In the genomic region with DNA sequence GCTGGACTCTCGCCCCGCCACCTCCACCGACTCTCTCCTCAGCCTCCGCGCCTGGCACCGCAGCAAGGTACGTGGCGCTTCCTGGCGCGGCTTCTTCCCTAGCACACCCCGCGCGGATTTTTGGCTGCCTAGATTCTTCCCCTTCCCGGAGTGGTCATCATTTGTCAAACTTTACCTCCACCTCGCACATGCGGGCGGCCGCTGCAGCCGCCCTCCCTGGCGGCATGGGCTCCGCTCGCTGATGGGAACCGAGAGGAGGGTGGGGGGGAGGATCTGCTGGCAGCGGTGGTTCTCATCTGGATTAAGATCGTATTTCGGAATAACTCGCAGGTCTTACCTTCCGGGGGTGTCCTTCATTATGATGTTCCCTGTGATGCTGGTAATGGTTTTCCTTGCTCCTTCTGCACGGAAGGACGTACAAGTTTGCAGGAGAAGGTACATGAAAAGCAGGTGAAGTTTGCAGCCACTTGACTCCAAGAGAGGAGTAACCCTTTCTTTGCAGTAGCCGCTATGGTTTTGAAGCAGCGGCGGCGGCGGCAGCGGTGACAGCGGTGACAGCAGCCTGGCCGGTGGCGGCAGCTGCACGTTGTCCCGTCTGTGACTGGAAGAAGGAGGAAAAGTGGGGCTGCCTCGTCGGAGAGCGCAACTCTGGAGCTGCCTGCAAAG, we compare ENCODE assay signal across 8 cellular contexts.
DNase-seq lines count a peak whose midpoint lies in the region; ATAC-seq and TF ChIP-seq lines count a peak whose summit lies in the region.

No MANE protein-coding gene starts in this region.

- 0 out of 2 replicates have a peak, but pooled peaks cover 2% of the 10 kb centered on the region for H3K4me1 ChIP-seq in DND-41 (ENCODE audit: insufficient read depth, low read length)
- H3K4me1 ChIP-seq in GM23248 (ENCODE audit: insufficient read depth) = no peaks in the 10 kb centered on the region
- H3K4me1 ChIP-seq in PC-3 (ENCODE audit: insufficient read depth, low read length) = no peaks in the 10 kb centered on the region
- H3K4me1 ChIP-seq in esophagus (ENCODE audit: control insufficient read depth in 2 of 2, insufficient read depth in 2 of 2, low read length in 1 of 2) = peaks cover 3 to 8% of the 10 kb centered on the region in 2 donors
- H3K4me1 ChIP-seq in CD8-positive, alpha-beta memory T cell (ENCODE audit: insufficient read depth, low read length) = no peaks in the 10 kb centered on the region

- H3K27ac Mint-ChIP-seq in CD8-positive, alpha-beta memory T cell = no peak overlapping the region

- H3K9me3 Mint-ChIP-seq in CD8-positive, alpha-beta memory T cell = peaks cover 6 to 15% (median 11%) of the 10 kb centered on the region in 5 donors

- H3K9me3 ChIP-seq in DND-41 (ENCODE audit: insufficient read depth, low read length, severe bottlenecking) (no peaks in the 10 kb centered on the region), GM23248 (ENCODE audit: low read depth) (no peaks in the 10 kb centered on the region), PC-3 (ENCODE audit: low read length) (no peaks in the 10 kb centered on the region), esophagus (ENCODE audit: control insufficient read depth in 2 of 2, insufficient read depth in 1 of 2, low read depth in 1 of 2, low read length in 1 of 2) (peaks cover 0 to 2% of the 10 kb centered on the region in 2 donors)
- H3K9me3 ChIP-seq in CD8-positive, alpha-beta memory T cell (ENCODE audit: low read length) = no peaks in the 10 kb centered on the region

- peaks cover 2 to 6% (median 4%) of the 10 kb centered on the region in 3 donors for H3K4me1 Mint-ChIP-seq in CD8-positive, alpha-beta memory T cell

- in situ Hi-C loops in GM23248 (cut with MboI) = no loop called here

- no peak overlapping the region for H3K27ac ChIP-seq in DND-41 (ENCODE audit: low read length)
- H3K27ac ChIP-seq in GM23248 = no peak overlapping the region
- H3K27ac ChIP-seq in PC-3 (ENCODE audit: low read length) = no peak overlapping the region
- H3K27ac ChIP-seq in esophagus (ENCODE audit: low read depth in 2 of 2, low read length in 1 of 2) = no peak overlapping the region
- no peak overlapping the region for H3K27ac ChIP-seq in CD8-positive, alpha-beta memory T cell (ENCODE audit: low read depth, low read length)

- peaks cover 19 to 34% of the 10 kb centered on the region in 2 donors for H3K27me3 Mint-ChIP-seq in CD8-positive, alpha-beta memory T cell

- H3K36me3 Mint-ChIP-seq in CD8-positive, alpha-beta memory T cell = no peaks in the 10 kb centered on the region

- ATAC-seq in DND-41 (ENCODE audit: insufficient read depth, low read depth) (peak; percentile 42; the same call in 1 of the 3 replicates), PC-3 (peak; percentile 15; the same call in 1 of the 2 replicates)

- H4K20me1 ChIP-seq in DND-41 (ENCODE audit: insufficient read depth, low read length) = no peaks in the 10 kb centered on the region
- H4K20me1 ChIP-seq in GM23248 (ENCODE audit: insufficient read depth) = no peaks in the 10 kb centered on the region
- H4K20me1 ChIP-seq in PC-3 (ENCODE audit: low read length) = no peaks in the 10 kb centered on the region

- POLR2A ChIA-PET in PC-3 (lab: Charles Lee; ENCODE audit: unreplicated experiment) = no interaction called here
- POLR2A ChIA-PET in CD8-positive, alpha-beta memory T cell (lab: Charles Lee) = no interaction called here

- H3K9ac ChIP-seq in DND-41 (ENCODE audit: low read depth, low read length) = no peak overlapping the region
- no peak overlapping the region for H3K9ac ChIP-seq in GM23248
- H3K9ac ChIP-seq in PC-3 (ENCODE audit: low read length) = no peak overlapping the region; the same call in 1 of the 2 replicates

- no peaks in the 10 kb centered on the region for H3K79me2 ChIP-seq in DND-41 (ENCODE audit: insufficient read depth, low read length)
- H3K79me2 ChIP-seq in GM23248 (ENCODE audit: insufficient read depth) = no peaks in the 10 kb centered on the region
- H3K79me2 ChIP-seq in PC-3 (ENCODE audit: low read length) = no peaks in the 10 kb centered on the region

- BruUV-seq in PC-3 (replicated peaks; lab: Mats Ljungman, UMichigan) = no TSS peak

- no peak for TF ChIP-seq CTCF in DND-41 (IDR thresholded peaks at IDR 0.05; ENCODE audit: borderline replicate concordance, extremely low read depth, low read length, poor library complexity, severe bottlenecking)
- no peak for TF ChIP-seq CTCF in PC-3 (conservative IDR thresholded peaks at IDR 0.05; ENCODE audit: low read depth, low read length)

- CTCF ChIA-PET in PC-3 (lab: Charles Lee) = no interaction called here
- CTCF ChIA-PET in CD8-positive, alpha-beta memory T cell (lab: Charles Lee) = no interaction called here

- peaks cover 8% of the 10 kb centered on the region for H3K27me3 ChIP-seq in DND-41 (ENCODE audit: insufficient read depth, low read length, poor library complexity)
- peaks cover 54% of the 10 kb centered on the region for H3K27me3 ChIP-seq in GM23248 (replicated peaks; ENCODE audit: insufficient read depth)
- peaks cover 47% of the 10 kb centered on the region for H3K27me3 ChIP-seq in PC-3 (ENCODE audit: low read length)
- H3K27me3 ChIP-seq in esophagus (ENCODE audit: control insufficient read depth in 1 of 2, insufficient read depth in 2 of 2, low read length in 2 of 2) = peaks cover 3 to 14% of the 10 kb centered on the region in 2 donors
- H3K27me3 ChIP-seq in CD8-positive, alpha-beta memory T cell (ENCODE audit: insufficient read depth, low read length, poor library complexity, severe bottlenecking) = no peaks in the 10 kb centered on the region

- peak overlapping the region; percentile 33; the same call in 1 of the 2 replicates for H3K4me2 ChIP-seq in DND-41 (ENCODE audit: insufficient read depth, low read length)
- H3K4me2 ChIP-seq in GM23248 (ENCODE audit: unreplicated experiment) = peak overlapping the region; percentile 69
- H3K4me2 ChIP-seq in PC-3 (ENCODE audit: low read length) = peak overlapping the region; percentile 77

- H3F3A ChIP-seq in GM23248 (ENCODE audit: insufficient read depth) (no peaks in the 10 kb centered on the region), PC-3 (ENCODE audit: low read length, unreplicated experiment) (no peaks in the 10 kb centered on the region)

- H3K4me3 ChIP-seq in DND-41 (ENCODE audit: low read depth in 1 of 2, low read length in 2 of 2) (peak overlapping the region in 1 of 2 experiments; percentile 27; a peak in 1 of 4 replicates), GM23248 (peak overlapping the region; percentile 72), PC-3 (ENCODE audit: low read length) (peak overlapping the region; percentile 60), esophagus (ENCODE audit: low read depth in 1 of 2, low read length in 2 of 2) (peak overlapping the region; percentile 0 to 47)
- no peak overlapping the region for H3K4me3 ChIP-seq in CD8-positive, alpha-beta memory T cell (ENCODE audit: low read length)

- DNase-seq in DND-41 = peak; percentile 11
- peak; percentile 1 for DNase-seq in GM23248
- DNase-seq in PC-3 = no peak
- DNase-seq in nucleus accumbens (lab: John Stamatoyannopoulos, UW) = peak in 40 of 56 donors; percentile 2 to 73 (median 42)
- no peak for DNase-seq in NCI-H2171 treated with DMSO at 0.1 percent for 48 hours (lab: John Stamatoyannopoulos, UW)
- no peak for DNase-seq in HPDE6-E6E7 (ENCODE audit: extremely low spot score)
- no peak for DNase-seq in CD8-positive, alpha-beta memory T cell

- H2AFZ ChIP-seq in DND-41 (ENCODE audit: low read depth, low read length) (no peak overlapping the region), GM23248 (peak overlapping the region; percentile 58), PC-3 (ENCODE audit: low read length) (peak overlapping the region; percentile 38; the same call in 1 of the 2 replicates)

- peak overlapping the region in 1 of 7 donors; percentile 35 for H3K4me3 Mint-ChIP-seq in CD8-positive, alpha-beta memory T cell

- WGBS in GM23248 (ENCODE audit: low coverage in 1 of 2, low lambda C conversion rate in 2 of 2, missing lambda C conversion rate in 2 of 2), 2 experiments = 3% methylated on average over 42 to 44 of the region's 44 CpGs
- 1 to 2% methylated on average over 44 of the region's 44 CpGs for WGBS in esophagus, 2 donors

- intact Hi-C loops in PC-3 (cut with micrococcal nuclease) = no loop called here

- H3K9me2 ChIP-seq in GM23248 (ENCODE audit: insufficient read depth) (no peaks in the 10 kb centered on the region), PC-3 (replicated peaks; ENCODE audit: low read length) (no peaks in the 10 kb centered on the region)

- H3K36me3 ChIP-seq in DND-41 (ENCODE audit: insufficient read depth, low read length) = no peaks in the 10 kb centered on the region
- H3K36me3 ChIP-seq in GM23248 (ENCODE audit: low read depth) = no peaks in the 10 kb centered on the region
- no peaks in the 10 kb centered on the region for H3K36me3 ChIP-seq in PC-3 (ENCODE audit: low read depth, low read length)
- no peaks in the 10 kb centered on the region for H3K36me3 ChIP-seq in esophagus (ENCODE audit: control insufficient read depth in 2 of 2, insufficient read depth in 2 of 2, low read length in 1 of 2)
- H3K36me3 ChIP-seq in CD8-positive, alpha-beta memory T cell (ENCODE audit: insufficient read depth, low read length) = no peaks in the 10 kb centered on the region

Comparison
In these comparisons a context has a peak if more than half of its experiments do, and no peak if none do; other contexts are left out.
1. DNase-seq: peak in DND-41 (single experiment), GM23248 (single experiment) and nucleus accumbens (40 of 56); none in PC-3 (single experiment), NCI-H2171 treated with DMSO at 0.1 percent for 48 hours (single experiment), HPDE6-E6E7 (single experiment) and CD8-positive, alpha-beta memory T cell (0 of 5).
2. Peak in every context shown above with its lines, with median percentiles within 50 percentile points of each other: H3K4me2 ChIP-seq.